In the genomic region with DNA sequence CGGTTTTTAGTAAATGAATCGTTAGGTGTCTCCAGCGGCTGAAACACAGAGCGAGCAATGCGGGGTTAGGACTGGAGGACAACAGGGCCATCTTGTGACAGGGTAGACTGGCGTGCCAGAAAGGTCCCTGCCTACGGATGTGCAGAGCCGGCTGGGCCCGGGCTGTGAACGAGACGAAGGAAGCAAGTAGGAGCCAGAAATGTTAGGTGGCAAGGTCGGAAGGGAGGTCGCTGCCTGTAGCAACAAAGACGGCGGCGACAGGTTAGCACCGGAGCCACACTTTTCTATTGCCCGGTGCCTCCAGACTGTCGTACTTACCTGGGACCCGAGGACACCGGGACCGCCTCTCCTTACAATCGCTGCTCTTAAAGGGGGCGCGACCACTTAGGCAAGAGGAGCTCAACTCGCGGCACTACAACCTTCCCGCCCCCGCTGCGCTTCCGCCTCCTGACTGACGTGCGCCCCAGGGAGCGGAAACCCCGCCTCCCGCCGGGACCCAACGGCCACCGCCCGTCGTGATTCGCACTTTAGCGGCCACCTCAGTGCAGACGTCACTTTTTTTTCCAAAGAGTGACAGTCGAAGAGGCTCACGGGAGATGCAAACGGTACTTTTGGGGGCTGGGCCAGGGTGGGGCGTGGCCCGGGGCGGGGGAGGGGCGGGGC, we compare ENCODE assay signal across 8 cellular contexts. TPM values are rescaled to one million over a fixed set of nuclear protein-coding genes. Genes with fewer than 3 reads are reported as not detected.
DNase-seq lines count a peak whose midpoint lies in the region; ATAC-seq and TF ChIP-seq lines count a peak whose summit lies in the region.

A gene with protein sequence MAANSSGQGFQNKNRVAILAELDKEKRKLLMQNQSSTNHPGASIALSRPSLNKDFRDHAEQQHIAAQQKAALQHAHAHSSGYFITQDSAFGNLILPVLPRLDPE (minus strand): TSS at position 449 of the 663 bp plus-strand sequence. CDS start 1,632 bp downstream, outside the sequence.

- H3K27me3 Mint-ChIP-seq in WTC11 (ENCODE audit: low read depth) = 0 out of 2 replicates have a peak, but pooled peaks cover 2% of the 10 kb centered on the region

- H3K9me3 Mint-ChIP-seq in WTC11 = no peaks in the 10 kb centered on the region

- peak within 1 kb of the TSS; percentile 99 for H3K27ac Mint-ChIP-seq in WTC11

- no peak for TF ChIP-seq CTCF in AG09309 (IDR thresholded peaks at IDR 0.05; ENCODE audit: control insufficient read depth, insufficient read depth, low read depth, low read length, missing control alignments)
- TF ChIP-seq CTCF in WTC11 (IDR thresholded peaks at IDR 0.05) = no peak

- peak; percentile 70 for DNase-seq in AG09309 (ENCODE audit: low read depth)
- peak; percentile 92 for DNase-seq in NCI-H2227 treated with DMSO at 0.1 percent for 48 hours (lab: John Stamatoyannopoulos, UW)
- DNase-seq in WTC11 (ENCODE audit: low spot score) = peak; percentile 97
- DNase-seq in caudate nucleus (lab: John Stamatoyannopoulos, UW) = peak; percentile 52 to 99 (median 95)
- DNase-seq in iris pigment epithelial cell (ENCODE audit: low read depth) = peak; percentile 97
- DNase-seq in stimulated activated CD4-positive, alpha-beta T cell treated with anti-CD3 and anti-CD28 coated beads, Interleukin-12 subunit alpha, Interleukin-12 subunit beta, amount 100 ng/mL, for 4 hours = peak; percentile 96

- CTCF ChIA-PET in WTC11 (lab: Charles Lee) = interaction anchor here (0.6 to 3.6 kb wide), 23 partner anchors 9 to 624 kb away, joined by 3 to 22 read pairs (median 4); a partner anchor contains a TSS

- POLR2A ChIA-PET in WTC11 (lab: Charles Lee) = interaction anchor here (1.0 to 1.5 kb wide), 6 partner anchors 33 to 553 kb away, joined by 3 to 6 read pairs (median 4); a partner anchor contains a TSS

- peaks cover 3% of the 10 kb centered on the region; the same call in 1 of the 2 replicates for H3K4me1 Mint-ChIP-seq in WTC11

- ATAC-seq in GM18909 (IDR thresholded peaks at IDR 0.05; ENCODE audit: poor library complexity, unreplicated experiment) (peak; percentile 97), HG03175 (IDR thresholded peaks at IDR 0.05; ENCODE audit: unreplicated experiment) (peak; percentile 94), WTC11 (peak; percentile 91)

- peak within 1 kb of the TSS; percentile 92 for H3K27ac ChIP-seq in caudate nucleus (ENCODE audit: low read depth, low read length)

- H3K4me3 ChIP-seq in AG09309 (ENCODE audit: control insufficient read depth, low read depth, low read length) = peak within 1 kb of the TSS; percentile 78

- peak within 1 kb of the TSS; percentile 99 for H3K4me3 Mint-ChIP-seq in WTC11

- no peaks in the 10 kb centered on the region for H3K36me3 Mint-ChIP-seq in WTC11

TF ChIP-seq in WTC11, 78 proteins besides CTCF, POLR2A, EP300 and RAD21:
- 0 out of 2 replicates have a peak, but pooled peaks have one; percentile 28 for TF ChIP-seq TEAD1 (CRISPR knock-in tag; IDR thresholded peaks at IDR 0.05)
- peak; percentile 61 for TF ChIP-seq CREM (CRISPR knock-in tag; IDR thresholded peaks at IDR 0.05)
- TF ChIP-seq ZNF232 (CRISPR knock-in tag; IDR thresholded peaks at IDR 0.05) = 0 out of 2 replicates have a peak, but pooled peaks have one; percentile 38
- no peak for TF ChIP-seq ZNF416 (CRISPR knock-in tag; IDR thresholded peaks at IDR 0.05)
- TF ChIP-seq, protein P1, sequence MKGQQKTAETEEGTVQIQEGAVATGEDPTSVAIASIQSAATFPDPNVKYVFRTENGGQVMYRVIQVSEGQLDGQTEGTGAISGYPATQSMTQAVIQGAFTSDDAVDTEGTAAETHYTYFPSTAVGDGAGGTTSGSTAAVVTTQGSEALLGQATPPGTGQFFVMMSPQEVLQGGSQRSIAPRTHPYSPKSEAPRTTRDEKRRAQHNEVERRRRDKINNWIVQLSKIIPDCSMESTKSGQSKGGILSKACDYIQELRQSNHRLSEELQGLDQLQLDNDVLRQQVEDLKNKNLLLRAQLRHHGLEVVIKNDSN (CRISPR knock-in tag; IDR thresholded peaks at IDR 0.05) = 0 out of 2 replicates have a peak, but pooled peaks have one; percentile 10
- TF ChIP-seq, protein P2, sequence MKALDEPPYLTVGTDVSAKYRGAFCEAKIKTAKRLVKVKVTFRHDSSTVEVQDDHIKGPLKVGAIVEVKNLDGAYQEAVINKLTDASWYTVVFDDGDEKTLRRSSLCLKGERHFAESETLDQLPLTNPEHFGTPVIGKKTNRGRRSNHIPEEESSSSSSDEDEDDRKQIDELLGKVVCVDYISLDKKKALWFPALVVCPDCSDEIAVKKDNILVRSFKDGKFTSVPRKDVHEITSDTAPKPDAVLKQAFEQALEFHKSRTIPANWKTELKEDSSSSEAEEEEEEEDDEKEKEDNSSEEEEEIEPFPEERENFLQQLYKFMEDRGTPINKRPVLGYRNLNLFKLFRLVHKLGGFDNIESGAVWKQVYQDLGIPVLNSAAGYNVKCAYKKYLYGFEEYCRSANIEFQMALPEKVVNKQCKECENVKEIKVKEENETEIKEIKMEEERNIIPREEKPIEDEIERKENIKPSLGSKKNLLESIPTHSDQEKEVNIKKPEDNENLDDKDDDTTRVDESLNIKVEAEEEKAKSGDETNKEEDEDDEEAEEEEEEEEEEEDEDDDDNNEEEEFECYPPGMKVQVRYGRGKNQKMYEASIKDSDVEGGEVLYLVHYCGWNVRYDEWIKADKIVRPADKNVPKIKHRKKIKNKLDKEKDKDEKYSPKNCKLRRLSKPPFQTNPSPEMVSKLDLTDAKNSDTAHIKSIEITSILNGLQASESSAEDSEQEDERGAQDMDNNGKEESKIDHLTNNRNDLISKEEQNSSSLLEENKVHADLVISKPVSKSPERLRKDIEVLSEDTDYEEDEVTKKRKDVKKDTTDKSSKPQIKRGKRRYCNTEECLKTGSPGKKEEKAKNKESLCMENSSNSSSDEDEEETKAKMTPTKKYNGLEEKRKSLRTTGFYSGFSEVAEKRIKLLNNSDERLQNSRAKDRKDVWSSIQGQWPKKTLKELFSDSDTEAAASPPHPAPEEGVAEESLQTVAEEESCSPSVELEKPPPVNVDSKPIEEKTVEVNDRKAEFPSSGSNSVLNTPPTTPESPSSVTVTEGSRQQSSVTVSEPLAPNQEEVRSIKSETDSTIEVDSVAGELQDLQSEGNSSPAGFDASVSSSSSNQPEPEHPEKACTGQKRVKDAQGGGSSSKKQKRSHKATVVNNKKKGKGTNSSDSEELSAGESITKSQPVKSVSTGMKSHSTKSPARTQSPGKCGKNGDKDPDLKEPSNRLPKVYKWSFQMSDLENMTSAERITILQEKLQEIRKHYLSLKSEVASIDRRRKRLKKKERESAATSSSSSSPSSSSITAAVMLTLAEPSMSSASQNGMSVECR (CRISPR knock-in tag; IDR thresholded peaks at IDR 0.05; ENCODE audit: borderline replicate concordance) = peak; percentile 71; the same call in 1 of the 2 replicates
- TF ChIP-seq, protein P3, sequence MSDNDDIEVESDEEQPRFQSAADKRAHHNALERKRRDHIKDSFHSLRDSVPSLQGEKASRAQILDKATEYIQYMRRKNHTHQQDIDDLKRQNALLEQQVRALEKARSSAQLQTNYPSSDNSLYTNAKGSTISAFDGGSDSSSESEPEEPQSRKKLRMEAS (CRISPR knock-in tag; IDR thresholded peaks at IDR 0.05) = 0 out of 2 replicates have a peak, but pooled peaks have one; percentile 62
- TF ChIP-seq, protein P4, sequence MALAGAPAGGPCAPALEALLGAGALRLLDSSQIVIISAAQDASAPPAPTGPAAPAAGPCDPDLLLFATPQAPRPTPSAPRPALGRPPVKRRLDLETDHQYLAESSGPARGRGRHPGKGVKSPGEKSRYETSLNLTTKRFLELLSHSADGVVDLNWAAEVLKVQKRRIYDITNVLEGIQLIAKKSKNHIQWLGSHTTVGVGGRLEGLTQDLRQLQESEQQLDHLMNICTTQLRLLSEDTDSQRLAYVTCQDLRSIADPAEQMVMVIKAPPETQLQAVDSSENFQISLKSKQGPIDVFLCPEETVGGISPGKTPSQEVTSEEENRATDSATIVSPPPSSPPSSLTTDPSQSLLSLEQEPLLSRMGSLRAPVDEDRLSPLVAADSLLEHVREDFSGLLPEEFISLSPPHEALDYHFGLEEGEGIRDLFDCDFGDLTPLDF (CRISPR knock-in tag; IDR thresholded peaks at IDR 0.05) = no peak
- TF ChIP-seq ETV6 (CRISPR knock-in tag; IDR thresholded peaks at IDR 0.05) = peak; percentile 84
- TF ChIP-seq, protein P5, sequence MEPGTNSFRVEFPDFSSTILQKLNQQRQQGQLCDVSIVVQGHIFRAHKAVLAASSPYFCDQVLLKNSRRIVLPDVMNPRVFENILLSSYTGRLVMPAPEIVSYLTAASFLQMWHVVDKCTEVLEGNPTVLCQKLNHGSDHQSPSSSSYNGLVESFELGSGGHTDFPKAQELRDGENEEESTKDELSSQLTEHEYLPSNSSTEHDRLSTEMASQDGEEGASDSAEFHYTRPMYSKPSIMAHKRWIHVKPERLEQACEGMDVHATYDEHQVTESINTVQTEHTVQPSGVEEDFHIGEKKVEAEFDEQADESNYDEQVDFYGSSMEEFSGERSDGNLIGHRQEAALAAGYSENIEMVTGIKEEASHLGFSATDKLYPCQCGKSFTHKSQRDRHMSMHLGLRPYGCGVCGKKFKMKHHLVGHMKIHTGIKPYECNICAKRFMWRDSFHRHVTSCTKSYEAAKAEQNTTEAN (CRISPR knock-in tag; IDR thresholded peaks at IDR 0.05) = 0 out of 2 replicates have a peak, but pooled peaks have one; percentile 27
- TF ChIP-seq ZNF423 (CRISPR knock-in tag; IDR thresholded peaks at IDR 0.05) = peak; percentile 47; the same call in 1 of the 2 replicates
- TF ChIP-seq FOXK1 (CRISPR knock-in tag; IDR thresholded peaks at IDR 0.05) = peak; percentile 56; the same call in 1 of the 2 replicates
- TF ChIP-seq NFE2L1 (CRISPR knock-in tag; IDR thresholded peaks at IDR 0.05) = peak; percentile 82; the same call in 1 of the 2 replicates
- TF ChIP-seq, protein P6, sequence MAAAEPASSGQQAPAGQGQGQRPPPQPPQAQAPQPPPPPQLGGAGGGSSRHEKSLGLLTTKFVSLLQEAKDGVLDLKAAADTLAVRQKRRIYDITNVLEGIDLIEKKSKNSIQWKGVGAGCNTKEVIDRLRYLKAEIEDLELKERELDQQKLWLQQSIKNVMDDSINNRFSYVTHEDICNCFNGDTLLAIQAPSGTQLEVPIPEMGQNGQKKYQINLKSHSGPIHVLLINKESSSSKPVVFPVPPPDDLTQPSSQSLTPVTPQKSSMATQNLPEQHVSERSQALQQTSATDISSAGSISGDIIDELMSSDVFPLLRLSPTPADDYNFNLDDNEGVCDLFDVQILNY (CRISPR knock-in tag; IDR thresholded peaks at IDR 0.05) = peak; percentile 92
- peak; percentile 40; the same call in 1 of the 2 replicates for TF ChIP-seq NFYB (CRISPR knock-in tag; conservative IDR thresholded peaks at IDR 0.05; ENCODE audit: low read depth)
- no peak for TF ChIP-seq ZNF396 (CRISPR knock-in tag; IDR thresholded peaks at IDR 0.05; ENCODE audit: borderline replicate concordance)
- peak; percentile 89 for TF ChIP-seq SP1 (CRISPR knock-in tag; conservative IDR thresholded peaks at IDR 0.05)
- TF ChIP-seq MXD4 (CRISPR knock-in tag; IDR thresholded peaks at IDR 0.05; ENCODE audit: borderline replicate concordance) = no peak
- TF ChIP-seq MYBL2 (CRISPR knock-in tag; IDR thresholded peaks at IDR 0.05) = no peak
- TF ChIP-seq ZBTB21 (CRISPR knock-in tag; IDR thresholded peaks at IDR 0.05; ENCODE audit: borderline replicate concordance) = peak; percentile 77

RNA-seq across cellular contexts. Expression of the gene that starts here (rescaled TPM):
- total RNA-seq in WTC11 (2021) = 16.0 to 19.1 TPM (median 16.7 TPM) in 3 replicates

Comparison
In these comparisons a context has a peak if more than half of its experiments do, and no peak if none do; other contexts are left out.
1. Peak in every context shown above with its lines: DNase-seq, ATAC-seq, H3K4me3 ChIP-seq and H3K27ac ChIP-seq.